8 cellular contexts compared by ENCODE assay signal in genomic region chr15:67915374-67916050, GRCh38.
DNase-seq lines count a peak whose midpoint lies in the region; ATAC-seq and TF ChIP-seq lines count a peak whose summit lies in the region.

No MANE protein-coding gene starts in this region.

- intact Hi-C loops in ascending aorta (cut with DNase I), result loop anchor here (1.0 to 10.0 kb wide), 4 partner anchors 29 to 51 kb away; no protein-coding TSS in a partner anchor

- peaks cover 6% of the 10 kb centered on the region for H3K9me3 Mint-ChIP-seq in activated CD8-positive, alpha-beta memory T cell treated with anti-CD3 and anti-CD28 coated beads, Interleukin-2, amount 10 ng/mL, durations not matched to agents 7 days and 5 days (ENCODE audit: low read depth)

- H3K4me1 Mint-ChIP-seq in activated CD8-positive, alpha-beta memory T cell treated with anti-CD3 and anti-CD28 coated beads, Interleukin-2, amount 10 ng/mL, durations not matched to agents 7 days and 5 days, result no peaks in the 10 kb centered on the region

- CTCF ChIA-PET in activated CD8-positive, alpha-beta memory T cell treated with anti-CD3 and anti-CD28 coated beads, Interleukin-2, amount 10 ng/mL, durations not matched to agents 7 days and 5 days (lab: Charles Lee), result no interaction called here

- peaks cover 0 to 5% of the 10 kb centered on the region in 2 donors for H3K9me3 ChIP-seq in ascending aorta

- peak overlapping the region; percentile 13 to 43 for H3K4me3 ChIP-seq in ascending aorta

- H3K27ac ChIP-seq in ascending aorta (peak overlapping the region; percentile 87 to 92), layer of hippocampus (ENCODE audit: low read depth, low read length) (peak overlapping the region; percentile 72), substantia nigra (ENCODE audit: low read depth, low read length, poor library complexity, severe bottlenecking) (peak overlapping the region; percentile 31)

- no peak overlapping the region for H3K27ac Mint-ChIP-seq in activated CD8-positive, alpha-beta memory T cell treated with anti-CD3 and anti-CD28 coated beads, Interleukin-2, amount 10 ng/mL, durations not matched to agents 7 days and 5 days

- H3K27me3 ChIP-seq in ascending aorta (no peaks in the 10 kb centered on the region), layer of hippocampus (ENCODE audit: control insufficient read depth, insufficient read depth, low read length) (no peaks in the 10 kb centered on the region)

- DNase-seq in NCI-H1417 (lab: John Stamatoyannopoulos, UW) (peak; percentile 33 to 96 (median 89)), ascending aorta (ENCODE audit: low spot score in 2 of 2) (peak; percentile 43 to 84), substantia nigra (lab: John Stamatoyannopoulos, UW) (peak in 36 of 49 donors; percentile 3 to 70 (median 32))
- no peak for DNase-seq in activated CD8-positive, alpha-beta memory T cell treated with anti-CD3 and anti-CD28 coated beads, Interleukin-2, amount 10 ng/mL, durations not matched to agents 7 days and 5 days
- DNase-seq in stimulated activated naive CD4-positive, alpha-beta T cell treated with Interleukin-2 at 50 U/mL for 16 hours (lab: John Stamatoyannopoulos, UW), result no peak

- H3K27me3 Mint-ChIP-seq in activated CD8-positive, alpha-beta memory T cell treated with anti-CD3 and anti-CD28 coated beads, Interleukin-2, amount 10 ng/mL, durations not matched to agents 7 days and 5 days, result peaks cover 26% of the 10 kb centered on the region

- TF ChIP-seq CTCF in ascending aorta (IDR thresholded peaks at IDR 0.05), result no peak

- no peaks in the 10 kb centered on the region for H3K36me3 ChIP-seq in ascending aorta

- peaks cover 13 to 54% of the 10 kb centered on the region in 2 donors for H3K4me1 ChIP-seq in ascending aorta

- H3K4me3 Mint-ChIP-seq in activated CD8-positive, alpha-beta memory T cell treated with anti-CD3 and anti-CD28 coated beads, Interleukin-2, amount 10 ng/mL, durations not matched to agents 7 days and 5 days, result no peak overlapping the region

- ATAC-seq in HG03097 (IDR thresholded peaks at IDR 0.05; ENCODE audit: low FRiP score, unreplicated experiment), result no peak
- ATAC-seq in activated CD8-positive, alpha-beta memory T cell treated with anti-CD3 and anti-CD28 coated beads, Interleukin-2, amount 10 ng/mL, durations not matched to agents 7 days and 5 days, result no peak
- no peak for ATAC-seq in GM19463 (IDR thresholded peaks at IDR 0.05; ENCODE audit: unreplicated experiment)

- H3K36me3 Mint-ChIP-seq in activated CD8-positive, alpha-beta memory T cell treated with anti-CD3 and anti-CD28 coated beads, Interleukin-2, amount 10 ng/mL, durations not matched to agents 7 days and 5 days, result peaks cover 1% of the 10 kb centered on the region

Comparison
In these comparisons a context has a peak if more than half of its experiments do, and no peak if none do; other contexts are left out.
1. DNase-seq: peak in NCI-H1417 (3 of 3), ascending aorta (2 of 2) and substantia nigra (36 of 49); none in activated CD8-positive, alpha-beta memory T cell treated with anti-CD3 and anti-CD28 coated beads, Interleukin-2, amount 10 ng/mL, durations not matched to agents 7 days and 5 days (single experiment) and stimulated activated naive CD4-positive, alpha-beta T cell treated with Interleukin-2 at 50 U/mL for 16 hours (single experiment).
2. H3K27ac ChIP-seq: peak in every context shown above with its lines; median percentile 90 in ascending aorta; 72 in layer of hippocampus; 31 in substantia nigra.